ENCODE assay signal across 8 cellular contexts in the genomic region with DNA sequence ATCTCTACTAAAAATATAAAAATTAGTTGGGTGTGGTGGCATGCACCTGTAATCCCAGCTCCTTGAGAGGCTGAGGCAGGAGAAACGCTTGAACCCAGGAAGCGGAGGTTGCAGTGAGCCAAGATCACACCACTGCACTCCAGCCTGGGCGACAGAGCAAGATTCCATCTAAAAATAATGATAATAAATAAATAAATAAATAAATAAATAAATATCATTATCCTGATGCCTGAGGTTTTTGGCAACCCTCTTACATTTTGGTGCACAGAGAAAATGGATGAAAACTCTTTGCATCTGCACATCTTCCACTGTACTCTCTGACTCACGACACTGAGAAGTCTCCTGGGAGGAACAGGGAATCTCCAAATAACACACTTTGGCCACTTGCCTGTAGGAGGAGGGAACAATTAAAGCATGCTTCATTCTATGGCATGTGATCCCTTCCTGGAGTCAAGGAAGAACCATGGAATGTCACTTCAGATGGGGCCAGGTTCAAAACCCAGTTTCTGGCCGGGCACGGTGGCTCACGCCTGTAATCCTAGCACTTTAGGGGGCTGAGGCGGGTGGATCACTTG. TPM values are rescaled to one million over a fixed set of nuclear protein-coding genes. Genes with fewer than 3 reads are reported as not detected.
DNase-seq lines count a peak whose midpoint lies in the region; ATAC-seq, FAIRE-seq and TF ChIP-seq lines count a peak whose summit lies in the region.
"Not testable (repeated sequence)": the region's sequence is repeated elsewhere in the genome, so short reads cannot be mapped to it uniquely, and the experiment has no call there.

No MANE protein-coding gene starts in this region.

- not testable (repeated sequence) for H4K20me1 ChIP-seq in mammary epithelial cell (ENCODE audit: insufficient read depth, low read length)

- CTCF ChIA-PET in A673 (lab: Charles Lee); mammary epithelial cell (lab: Charles Lee; ENCODE audit: low non-redundant PET): not testable (repeated sequence)

- dilution Hi-C loops in mammary epithelial cell (cut with HindIII; ENCODE audit: low sequenced_read_pairs), result not testable (repeated sequence)

- peaks cover 4 to 65% (median 34%) of the 10 kb centered on the region in 4 donors for H3K4me1 Mint-ChIP-seq in CD4-positive, CD25-positive, alpha-beta regulatory T cell
- peaks cover 84% of the 10 kb centered on the region for H3K4me1 Mint-ChIP-seq in activated T-cell treated with anti-CD3 and anti-CD28 coated beads, Interleukin-2, amount 50 U/mL, for 24 hours (ENCODE audit: low read depth)

- POLR2A ChIA-PET in A673 (lab: Charles Lee; ENCODE audit: low non-redundant PET), result not testable (repeated sequence)

- intact Hi-C loops in A673 (cut with micrococcal nuclease; ENCODE audit: unreplicated experiment); mammary epithelial cell (cut with micrococcal nuclease); sciatic nerve (cut with DNase I): not testable (repeated sequence)

- not testable (repeated sequence) for H3K9me3 ChIP-seq in A673 (ENCODE audit: low read depth, low read length, poor library complexity, severe bottlenecking); CD4-positive, CD25-positive, alpha-beta regulatory T cell (ENCODE audit: control insufficient read depth in 2 of 2, low read length in 2 of 2); mammary epithelial cell (replicated peaks; ENCODE audit: insufficient read depth, low read length)

- H3K79me2 ChIP-seq in mammary epithelial cell (ENCODE audit: insufficient read depth, low read length), result peaks cover 40% of the 10 kb centered on the region

- H3K9me3 Mint-ChIP-seq in CD4-positive, CD25-positive, alpha-beta regulatory T cell; activated T-cell treated with anti-CD3 and anti-CD28 coated beads, Interleukin-2, amount 50 U/mL, for 24 hours: not testable (repeated sequence)

- not testable (repeated sequence) for TF ChIP-seq POLR2A in H54 (IDR thresholded peaks at IDR 0.05; ENCODE audit: low read depth, low read length)

- H3K4me3 Mint-ChIP-seq in CD4-positive, CD25-positive, alpha-beta regulatory T cell; activated T-cell treated with anti-CD3 and anti-CD28 coated beads, Interleukin-2, amount 50 U/mL, for 24 hours: not testable (repeated sequence)

- peak overlapping the region; percentile 4 to 64 (median 38) for H3K27ac Mint-ChIP-seq in CD4-positive, CD25-positive, alpha-beta regulatory T cell
- H3K27ac Mint-ChIP-seq in activated T-cell treated with anti-CD3 and anti-CD28 coated beads, Interleukin-2, amount 50 U/mL, for 24 hours, result peak overlapping the region; percentile 77

- not testable (repeated sequence) for H3K27me3 ChIP-seq in A673 (replicated peaks; ENCODE audit: insufficient read depth, low read depth, low read length, poor library complexity); CD4-positive, CD25-positive, alpha-beta regulatory T cell (ENCODE audit: control insufficient read depth, insufficient read depth, low read length); mammary epithelial cell (ENCODE audit: insufficient read depth, low read length)

- not testable (repeated sequence) for H2AFZ ChIP-seq in mammary epithelial cell (ENCODE audit: low read depth, low read length)

- in situ Hi-C loops in mammary epithelial cell (cut with MboI; ENCODE audit: low sequenced_read_pairs in 2 of 2), result not testable (repeated sequence)

- not testable (repeated sequence) for BruUV-seq in A673 (replicated peaks; lab: Mats Ljungman, UMichigan); mammary epithelial cell (replicated peaks; lab: Mats Ljungman, UMichigan)

- peaks cover 11% of the 10 kb centered on the region for H3K4me1 ChIP-seq in A673 (ENCODE audit: insufficient read depth, low read length, poor library complexity, severe bottlenecking)
- H3K4me1 ChIP-seq in CD4-positive, CD25-positive, alpha-beta regulatory T cell (ENCODE audit: control insufficient read depth, insufficient read depth, low read length, poor library complexity, severe bottlenecking), result peaks cover 23% of the 10 kb centered on the region
- not testable (repeated sequence) for H3K4me1 ChIP-seq in mammary epithelial cell (ENCODE audit: insufficient read depth, low read length)

- not testable (repeated sequence) for TF ChIP-seq CTCF in A673 (conservative IDR thresholded peaks at IDR 0.05; ENCODE audit: low read depth, low read length); mammary epithelial cell (conservative IDR thresholded peaks at IDR 0.05 in 1 of 2, IDR thresholded peaks at IDR 0.05 in 1 of 2; ENCODE audit: extremely low read depth in 1 of 2, insufficient read depth in 1 of 2, low read depth in 1 of 2, low read length in 2 of 2); fibroblast of the aortic adventitia (IDR thresholded peaks at IDR 0.05; ENCODE audit: insufficient read depth, low read length)

- ATAC-seq in CD4-positive, CD25-positive, alpha-beta regulatory T cell (ENCODE audit: low read depth in 2 of 2), result not testable (repeated sequence)
- ATAC-seq in sciatic nerve, result peak; percentile 38

- peaks cover 26% of the 10 kb centered on the region for H3K36me3 Mint-ChIP-seq in CD4-positive, CD25-positive, alpha-beta regulatory T cell
- peaks cover 84% of the 10 kb centered on the region for H3K36me3 Mint-ChIP-seq in activated T-cell treated with anti-CD3 and anti-CD28 coated beads, Interleukin-2, amount 50 U/mL, for 24 hours (ENCODE audit: low read depth)

- peak; percentile 88 for DNase-seq in A673 (ENCODE audit: low spot score)
- not testable (repeated sequence) for DNase-seq in CD4-positive, CD25-positive, alpha-beta regulatory T cell; activated T-cell treated with anti-CD3 and anti-CD28 coated beads, Interleukin-2, amount 50 U/mL, for 24 hours; sciatic nerve (ENCODE audit: low spot score)
- DNase-seq in H54 (ENCODE audit: insufficient read length, low spot score), result peak; percentile 55
- peak; percentile 9 for DNase-seq in NCI-H2171 treated with DMSO at 0.1 percent for 48 hours (lab: John Stamatoyannopoulos, UW)
- DNase-seq in mammary epithelial cell, result peak; percentile 45
- peak; percentile 93 for DNase-seq in fibroblast of the aortic adventitia (ENCODE audit: low read depth)

- H3K4me2 ChIP-seq in mammary epithelial cell (ENCODE audit: insufficient read depth, low read depth, low read length), result not testable (repeated sequence)

- 89% methylated on average over 7 of the region's 8 CpGs for WGBS in mammary epithelial cell (ENCODE audit: low coverage, missing lambda C conversion rate)

- not testable (repeated sequence) for H3K27ac ChIP-seq in A673 (ENCODE audit: low read depth, low read length, poor library complexity, severe bottlenecking); CD4-positive, CD25-positive, alpha-beta regulatory T cell (ENCODE audit: insufficient read depth, low read length, poor library complexity, severe bottlenecking); mammary epithelial cell (ENCODE audit: insufficient read depth, low read depth, low read length)

- not testable (repeated sequence) for FAIRE-seq in H54 (lab: Jason Lieb, UNC)

- not testable (repeated sequence) for H3K27me3 Mint-ChIP-seq in CD4-positive, CD25-positive, alpha-beta regulatory T cell; activated T-cell treated with anti-CD3 and anti-CD28 coated beads, Interleukin-2, amount 50 U/mL, for 24 hours

- H3K36me3 ChIP-seq in A673 (ENCODE audit: insufficient read depth, low read length, poor library complexity, severe bottlenecking); mammary epithelial cell (ENCODE audit: insufficient read depth, low read length): not testable (repeated sequence)
- peaks cover 35% of the 10 kb centered on the region for H3K36me3 ChIP-seq in CD4-positive, CD25-positive, alpha-beta regulatory T cell (ENCODE audit: control insufficient read depth, insufficient read depth, low read length)

- H3K4me3 ChIP-seq in A673 (ENCODE audit: low read depth, low read length, poor library complexity, severe bottlenecking); CD4-positive, CD25-positive, alpha-beta regulatory T cell (ENCODE audit: low read depth, low read length); mammary epithelial cell (replicated peaks in 1 of 3; ENCODE audit: insufficient read depth in 1 of 3, low read depth in 2 of 3, low read length in 3 of 3); fibroblast of the aortic adventitia (ENCODE audit: low read depth, low read length): not testable (repeated sequence)

- H3K9ac ChIP-seq in mammary epithelial cell (ENCODE audit: insufficient read depth, low read length), result not testable (repeated sequence)

RNA-seq across cellular contexts. Expression of gene RGS10, which starts 13.8 kb away (rescaled TPM):
- 16.6 and 18.4 TPM in 2 replicates for total RNA-seq in A673 (2021)
- 85.7 TPM for total RNA-seq in CD4-positive, CD25-positive, alpha-beta regulatory T cell
- polyA plus RNA-seq in CD4-positive, CD25-positive, alpha-beta regulatory T cell, result 100 to 1,000 TPM; 165 to 188 (median 183) TPM
- 10 to 100 TPM; 16.8 to 33.5 TPM for total RNA-seq in mammary epithelial cell
- polyA plus RNA-seq in mammary epithelial cell, result 27.3 TPM
- 31.1 TPM for polyA minus RNA-seq in mammary epithelial cell
- 42.0 and 42.4 TPM in 2 replicates for total RNA-seq in fibroblast of the aortic adventitia (ENCODE audit: low replicate concordance)
- 30.0 TPM for total RNA-seq in sciatic nerve
